ENCODE assay signal across 8 cellular contexts in genomic region chr1:246699095-246699735, GRCh38. TPM values are rescaled to one million over a fixed set of nuclear protein-coding genes. Genes with fewer than 3 reads are reported as not detected.
A peak's percentile ranks its signal among the peaks of the same experiment; 100 is the strongest.
DNase-seq lines count a peak whose midpoint lies in the region; ATAC-seq and TF ChIP-seq lines count a peak whose summit lies in the region.

No MANE protein-coding gene starts in this region.

- peak overlapping the region; percentile 11 for H3K4me3 ChIP-seq in CD8-positive, alpha-beta T cell (ENCODE audit: low read depth, low read length)

- no peaks in the 10 kb centered on the region for H3K36me3 ChIP-seq in CD8-positive, alpha-beta T cell (ENCODE audit: insufficient read depth, low read length)

- H3K27me3 Mint-ChIP-seq in CD8-positive, alpha-beta T cell (ENCODE audit: low read depth) = peaks cover 2% of the 10 kb centered on the region

- peaks cover 7% of the 10 kb centered on the region for H3K9me3 Mint-ChIP-seq in CD8-positive, alpha-beta T cell

- H3K36me3 Mint-ChIP-seq in CD8-positive, alpha-beta T cell = no peaks in the 10 kb centered on the region

- POLR2A ChIA-PET in CD8-positive, alpha-beta T cell (lab: Charles Lee) = no interaction called here

- peaks cover 2% of the 10 kb centered on the region for H3K4me1 ChIP-seq in CD8-positive, alpha-beta T cell (ENCODE audit: insufficient read depth, low read length)

- no peaks in the 10 kb centered on the region for H3K9me3 ChIP-seq in CD8-positive, alpha-beta T cell (ENCODE audit: low read length)

- intact Hi-C loops in CD8-positive, alpha-beta T cell (cut with DNase I, micrococcal nuclease) = loop anchor here (1.0 to 5.0 kb wide), 4 partner anchors 26 to 1547 kb away; partner anchors contain the start of genes KIF26B (in 2 of the 2), CNST (in 1 of the 2), SCCPDH (in 1 of the 2) and TFB2M (in 1 of the 2)

- no peak overlapping the region for H3K27ac ChIP-seq in CD8-positive, alpha-beta T cell (ENCODE audit: low read depth, low read length)

- CTCF ChIA-PET in CD8-positive, alpha-beta T cell (lab: Charles Lee) = interaction anchor here (0.7 to 1.7 kb wide), 5 partner anchors 11 to 1543 kb away, joined by 3 to 14 read pairs (median 4); no protein-coding TSS in a partner anchor

- peaks cover 4% of the 10 kb centered on the region for H3K4me1 Mint-ChIP-seq in CD8-positive, alpha-beta T cell (ENCODE audit: low read depth)

- H3K27me3 ChIP-seq in CD8-positive, alpha-beta T cell (ENCODE audit: insufficient read depth, low read length) = no peaks in the 10 kb centered on the region

- TF ChIP-seq CTCF in CD8-positive, alpha-beta T cell (IDR thresholded peaks at IDR 0.05) = peak; percentile 66

- no peak overlapping the region for H3K27ac Mint-ChIP-seq in CD8-positive, alpha-beta T cell

- DNase-seq in CD8-positive, alpha-beta T cell = peak; percentile 53 to 83 (median 75)
- DNase-seq in NCI-H748 treated with DMSO at 0.1 percent for 48 hours (lab: John Stamatoyannopoulos, UW) (peak; percentile 67), dermis microvascular lymphatic vessel endothelial cell (ENCODE audit: low read depth in 2 of 2) (peak; percentile 85 to 94), medulla oblongata (ENCODE audit: extremely low spot score) (peak; percentile 87)
- peak; percentile 73 for DNase-seq in activated CD4-positive, alpha-beta T cell treated with anti-CD3 and anti-CD28 coated beads, Interleukin-2, amount 50 U/mL, for 1 hour
- DNase-seq in stimulated activated CD4-positive, alpha-beta T cell treated with anti-CD3 and anti-CD28 coated beads, TNF-alpha, amount 100 ng/mL, for 48 hours (ENCODE audit: low read depth in 3 of 3) = peak; percentile 67 to 78 (median 74)

- peak; percentile 89 for ATAC-seq in CD8-positive, alpha-beta T cell
- ATAC-seq in GM19455 (IDR thresholded peaks at IDR 0.05; ENCODE audit: unreplicated experiment) (peak; percentile 89), HG03565 (IDR thresholded peaks at IDR 0.05; ENCODE audit: unreplicated experiment) (peak; percentile 99)

- peak overlapping the region; percentile 76 for H3K4me3 Mint-ChIP-seq in CD8-positive, alpha-beta T cell

RNA-seq across cellular contexts. Expression of gene SCCPDH, which starts 25.0 kb away (rescaled TPM):
- 1 to 10 TPM; 5.4 to 6.0 TPM for total RNA-seq in CD8-positive, alpha-beta T cell
- total RNA-seq in dermis microvascular lymphatic vessel endothelial cell = 41.5 and 52.2 TPM in 2 replicates
